2 cellular contexts compared by ENCODE assay signal in the genomic region with DNA sequence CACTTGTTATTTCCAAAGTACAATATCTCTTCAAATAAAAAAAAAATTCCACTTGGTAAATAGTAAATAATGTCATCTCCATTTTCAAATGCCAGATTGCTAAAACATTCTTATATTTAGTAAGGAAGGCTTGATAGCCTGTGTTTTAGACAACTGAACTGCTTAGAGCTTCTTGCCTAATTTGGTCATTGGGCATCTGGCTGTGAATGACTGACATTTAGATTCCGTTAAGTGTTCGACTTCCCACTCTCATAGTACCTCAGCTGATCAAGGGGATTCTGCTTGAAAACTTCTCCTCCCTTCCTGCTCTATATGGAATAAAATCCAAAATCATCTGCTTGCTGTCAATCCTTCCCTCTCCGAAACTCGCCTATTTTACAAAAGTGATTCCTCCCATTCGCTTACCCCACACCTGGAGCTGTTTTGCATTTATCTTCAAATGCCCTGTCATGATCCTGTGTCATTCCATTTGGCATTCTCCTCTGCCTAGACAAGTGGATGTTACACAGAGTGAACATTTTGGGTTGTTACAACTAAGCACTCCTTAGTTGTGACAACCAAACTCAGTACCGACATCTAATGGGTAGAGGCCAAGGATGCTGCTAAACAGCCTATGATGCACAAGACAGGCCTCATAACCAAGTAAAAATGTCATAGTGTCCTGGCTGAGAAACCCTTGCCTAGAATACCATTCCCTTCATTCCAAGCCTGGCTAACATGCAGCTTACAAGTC.
TF ChIP-seq lines count a peak whose summit lies in the region.

No MANE protein-coding gene starts in this region.

TF ChIP-seq in H1, 55 proteins besides CTCF, POLR2A, EP300 and RAD21:
- no peak for TF ChIP-seq CHD1 (IDR thresholded peaks at IDR 0.05; ENCODE audit: low read depth, low read length)
- TF ChIP-seq SRF (IDR thresholded peaks at IDR 0.05; ENCODE audit: low read depth, low read length): 0 out of 2 replicates have a peak, but pooled peaks have one; percentile 34
- TF ChIP-seq SAP30 (IDR thresholded peaks at IDR 0.05; ENCODE audit: insufficient read depth, insufficient replicate concordance, low read length): no peak

TF ChIP-seq in HepG2, 621 proteins besides CTCF, POLR2A, EP300 and RAD21:
- TF ChIP-seq TAF1 (CRISPR knock-in tag; IDR thresholded peaks at IDR 0.05): no peak
- TF ChIP-seq KMT2B (CRISPR knock-in tag; IDR thresholded peaks at IDR 0.05): no peak
- TF ChIP-seq, protein P1, sequence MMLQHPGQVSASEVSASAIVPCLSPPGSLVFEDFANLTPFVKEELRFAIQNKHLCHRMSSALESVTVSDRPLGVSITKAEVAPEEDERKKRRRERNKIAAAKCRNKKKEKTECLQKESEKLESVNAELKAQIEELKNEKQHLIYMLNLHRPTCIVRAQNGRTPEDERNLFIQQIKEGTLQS (CRISPR knock-in tag; IDR thresholded peaks at IDR 0.05): no peak
- no peak for TF ChIP-seq ZNF180 (CRISPR knock-in tag; IDR thresholded peaks at IDR 0.05; ENCODE audit: borderline replicate concordance, low read depth)
- no peak for TF ChIP-seq JDP2 (CRISPR knock-in tag; IDR thresholded peaks at IDR 0.05; ENCODE audit: borderline replicate concordance)
- TF ChIP-seq HIVEP1 (CRISPR knock-in tag; IDR thresholded peaks at IDR 0.05): no peak
- TF ChIP-seq, protein P2, sequence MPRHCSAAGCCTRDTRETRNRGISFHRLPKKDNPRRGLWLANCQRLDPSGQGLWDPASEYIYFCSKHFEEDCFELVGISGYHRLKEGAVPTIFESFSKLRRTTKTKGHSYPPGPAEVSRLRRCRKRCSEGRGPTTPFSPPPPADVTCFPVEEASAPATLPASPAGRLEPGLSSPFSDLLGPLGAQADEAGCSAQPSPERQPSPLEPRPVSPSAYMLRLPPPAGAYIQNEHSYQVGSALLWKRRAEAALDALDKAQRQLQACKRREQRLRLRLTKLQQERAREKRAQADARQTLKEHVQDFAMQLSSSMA (CRISPR knock-in tag; IDR thresholded peaks at IDR 0.05): no peak
- TF ChIP-seq, protein P3, sequence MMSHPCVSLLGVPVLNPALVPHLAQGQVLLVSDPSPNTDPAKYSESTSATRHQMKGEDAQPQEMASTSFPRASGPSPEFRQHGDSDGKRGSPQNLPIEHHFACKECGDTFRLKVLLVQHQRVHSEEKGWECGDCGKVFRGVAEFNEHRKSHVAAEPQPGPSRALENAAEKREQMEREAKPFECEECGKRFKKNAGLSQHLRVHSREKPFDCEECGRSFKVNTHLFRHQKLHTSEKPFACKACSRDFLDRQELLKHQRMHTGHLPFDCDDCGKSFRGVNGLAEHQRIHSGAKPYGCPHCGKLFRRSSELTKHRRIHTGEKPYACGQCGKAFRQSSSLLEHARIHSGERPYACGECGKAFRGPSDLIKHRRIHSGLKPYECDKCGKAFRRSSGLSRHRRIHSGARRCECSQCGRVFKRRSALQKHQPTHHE (CRISPR knock-in tag; IDR thresholded peaks at IDR 0.05; ENCODE audit: borderline replicate concordance): no peak
- TF ChIP-seq, protein P4, sequence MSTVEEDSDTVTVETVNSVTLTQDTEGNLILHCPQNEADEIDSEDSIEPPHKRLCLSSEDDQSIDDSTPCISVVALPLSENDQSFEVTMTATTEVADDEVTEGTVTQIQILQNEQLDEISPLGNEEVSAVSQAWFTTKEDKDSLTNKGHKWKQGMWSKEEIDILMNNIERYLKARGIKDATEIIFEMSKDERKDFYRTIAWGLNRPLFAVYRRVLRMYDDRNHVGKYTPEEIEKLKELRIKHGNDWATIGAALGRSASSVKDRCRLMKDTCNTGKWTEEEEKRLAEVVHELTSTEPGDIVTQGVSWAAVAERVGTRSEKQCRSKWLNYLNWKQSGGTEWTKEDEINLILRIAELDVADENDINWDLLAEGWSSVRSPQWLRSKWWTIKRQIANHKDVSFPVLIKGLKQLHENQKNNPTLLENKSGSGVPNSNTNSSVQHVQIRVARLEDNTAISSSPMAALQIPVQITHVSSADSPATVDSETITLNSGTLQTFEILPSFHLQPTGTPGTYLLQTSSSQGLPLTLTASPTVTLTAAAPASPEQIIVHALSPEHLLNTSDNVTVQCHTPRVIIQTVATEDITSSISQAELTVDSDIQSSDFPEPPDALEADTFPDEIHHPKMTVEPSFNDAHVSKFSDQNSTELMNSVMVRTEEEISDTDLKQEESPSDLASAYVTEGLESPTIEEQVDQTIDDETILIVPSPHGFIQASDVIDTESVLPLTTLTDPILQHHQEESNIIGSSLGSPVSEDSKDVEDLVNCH (CRISPR knock-in tag; IDR thresholded peaks at IDR 0.05): no peak
TF ChIP-seq in HepG2: peak in this region for 0.
